In genomic region chr1:222196736-222197135, GRCh38 we compare ENCODE assay signal across 38 cellular contexts.
"Had no signal": no experiment of that assay in that cellular context is flagged by ENCODE, and none has a peak within 500 bp of the region (broad histone marks: within the 10 kb centered on the region; RNA-seq: fewer than 3 reads in every experiment).

No MANE protein-coding gene starts in this region.

- H3K27ac ChIP-seq: adrenal gland, ascending aorta, body of pancreas, brain microvascular endothelial cell, breast epithelium, cardiac muscle cell had no signal

- H3K27me3 ChIP-seq: adrenal gland, ascending aorta, body of pancreas, brain microvascular endothelial cell, breast epithelium, cardiac muscle cell had no signal

- DNase-seq: activated effector memory CD4-positive, alpha-beta T cell treated with anti-CD3 and anti-CD28 coated beads, Interleukin-2, amount 50 U/mL, for 16 hours; activated effector memory CD4-positive, alpha-beta T cell treated with Interleukin-2 at 50 U/mL for 16 hours; activated gamma-delta T cell; activated gamma-delta T cell treated with Interleukin-2 at 50 U/mL for 16 hours; activated naive CD4-positive, alpha-beta T cell; activated naive CD4-positive, alpha-beta T cell treated with anti-CD3 and anti-CD28 coated beads for 36 hours; activated naive CD4-positive, alpha-beta T cell treated with anti-CD3 and anti-CD28 coated beads, Interleukin-2, amount 10 ng/mL, durations not matched to agents 7 days and 5 days; activated naive CD4-positive, alpha-beta T cell treated with anti-CD3 and anti-CD28 coated beads, Interleukin-2, amount 50 U/mL, for 16 hours; activated naive CD4-positive, alpha-beta T cell treated with Interleukin-2 at 50 U/mL for 16 hours; activated naive CD8-positive, alpha-beta T cell treated with anti-CD3 and anti-CD28 coated beads for 36 hours; activated naive CD8-positive, alpha-beta T cell treated with anti-CD3 and anti-CD28 coated beads, Interleukin-2, amount 10 ng/mL, durations not matched to agents 7 days and 5 days; activated naive CD8-positive, alpha-beta T cell treated with anti-CD3 and anti-CD28 coated beads, Interleukin-2, amount 50 U/mL, for 24 hours; activated T-cell treated with anti-CD3 and anti-CD28 coated beads, Interleukin-2, amount 50 U/mL, for 1 hour; activated T-cell treated with anti-CD3 and anti-CD28 coated beads, Interleukin-2, amount 50 U/mL, for 24 hours; activated T-cell treated with anti-CD3 and anti-CD28 coated beads, Interleukin-2, amount 50 U/mL, for 4 hours; activated T-cell treated with anti-CD3 and anti-CD28 coated beads, Interleukin-2, amount 50 U/mL, for 48 hours; activated T-cell treated with anti-CD3 and anti-CD28 coated beads, Interleukin-2, amount 50 U/mL, for 72 hours; adrenal gland; amniotic stem cell; amygdala; anterior cingulate cortex; aorta; body of pancreas; brain microvascular endothelial cell; caudate nucleus; central memory CD4-positive, alpha-beta T cell; cerebellar nuclear complex had no signal

- H3K36me3 ChIP-seq: adrenal gland, ascending aorta, brain microvascular endothelial cell, breast epithelium, cardiac muscle cell had no signal

- H3K9me3 Mint-ChIP-seq: activated naive CD4-positive, alpha-beta T cell treated with anti-CD3 and anti-CD28 coated beads for 36 hours; activated naive CD4-positive, alpha-beta T cell treated with anti-CD3 and anti-CD28 coated beads, Interleukin-2, amount 50 U/mL, for 24 hours; activated naive CD8-positive, alpha-beta T cell treated with anti-CD3 and anti-CD28 coated beads, Interleukin-2, amount 10 ng/mL, durations not matched to agents 7 days and 5 days; activated T-helper 1 cell treated with anti-CD3 and anti-CD28 coated beads, Interleukin-12 subunit alpha, Interleukin-12 subunit beta, Interleukin-2, Interleukin-4 antibody, amounts not matched to agents 30 ng/mL and 10 ng/mL and 1 ng/mL, durations not matched to agents 14 hours and 24 hours and 36 hours; activated T-helper 2 cell treated with anti-CD3 and anti-CD28 coated beads, Interferon-gamma antibody, Interleukin-2, Interleukin-4, amounts not matched to agents 10 μg/mL and 5 μg/mL and 100 μg/mL, durations not matched to agents 14 hours and 24 hours and 36 hours; central memory CD8-positive, alpha-beta T cell had no signal

- H3K36me3 Mint-ChIP-seq: activated naive CD4-positive, alpha-beta T cell treated with anti-CD3 and anti-CD28 coated beads, Interleukin-2, amount 10 ng/mL, durations not matched to agents 7 days and 5 days; activated naive CD4-positive, alpha-beta T cell treated with anti-CD3 and anti-CD28 coated beads, Interleukin-2, amount 50 U/mL, for 24 hours; activated naive CD8-positive, alpha-beta T cell treated with anti-CD3 and anti-CD28 coated beads for 36 hours; activated naive CD8-positive, alpha-beta T cell treated with anti-CD3 and anti-CD28 coated beads, Interleukin-2, amount 10 ng/mL, durations not matched to agents 7 days and 5 days; brain had no signal

- H3K4me1 ChIP-seq: adrenal gland, ascending aorta, body of pancreas, breast epithelium had no signal

- H3K4me1 Mint-ChIP-seq: activated naive CD4-positive, alpha-beta T cell treated with anti-CD3 and anti-CD28 coated beads, Interleukin-2, amount 10 ng/mL, durations not matched to agents 7 days and 5 days; activated naive CD4-positive, alpha-beta T cell treated with anti-CD3 and anti-CD28 coated beads, Interleukin-2, amount 50 U/mL, for 24 hours; activated naive CD8-positive, alpha-beta T cell treated with anti-CD3 and anti-CD28 coated beads for 36 hours; activated naive CD8-positive, alpha-beta T cell treated with anti-CD3 and anti-CD28 coated beads, Interleukin-2, amount 10 ng/mL, durations not matched to agents 7 days and 5 days; activated naive CD8-positive, alpha-beta T cell treated with anti-CD3 and anti-CD28 coated beads, Interleukin-2, amount 50 U/mL, for 24 hours; activated T-helper 17 cell treated with anti-CD3 and anti-CD28 coated beads, Interleukin-2, amount 50 U/mL, for 72 hours; brain; central memory CD8-positive, alpha-beta T cell had no signal

- H3K27ac Mint-ChIP-seq: activated naive CD4-positive, alpha-beta T cell treated with anti-CD3 and anti-CD28 coated beads for 36 hours; activated naive CD4-positive, alpha-beta T cell treated with anti-CD3 and anti-CD28 coated beads, Interleukin-2, amount 10 ng/mL, durations not matched to agents 7 days and 5 days; activated naive CD4-positive, alpha-beta T cell treated with anti-CD3 and anti-CD28 coated beads, Interleukin-2, amount 50 U/mL, for 24 hours; activated naive CD4-positive, alpha-beta T cell treated with anti-CD3 and anti-CD28 coated beads, Interleukin-2, amount 50 U/mL, for 72 hours; activated naive CD8-positive, alpha-beta T cell; activated naive CD8-positive, alpha-beta T cell treated with anti-CD3 and anti-CD28 coated beads for 36 hours; activated naive CD8-positive, alpha-beta T cell treated with anti-CD3 and anti-CD28 coated beads, Interleukin-2, amount 10 ng/mL, durations not matched to agents 7 days and 5 days; activated naive CD8-positive, alpha-beta T cell treated with anti-CD3 and anti-CD28 coated beads, Interleukin-2, amount 50 U/mL, for 24 hours; activated T-cell treated with anti-CD3 and anti-CD28 coated beads, Interleukin-2, amount 50 U/mL, for 24 hours; activated T-cell treated with anti-CD3 and anti-CD28 coated beads, Interleukin-2, amount 50 U/mL, for 72 hours; activated T-helper 1 cell treated with anti-CD3 and anti-CD28 coated beads, Interleukin-12 subunit alpha, Interleukin-12 subunit beta, Interleukin-2, Interleukin-4 antibody, amounts not matched to agents 30 ng/mL and 10 ng/mL and 1 ng/mL, durations not matched to agents 14 hours and 24 hours and 36 hours; activated T-helper 17 cell treated with anti-CD3 and anti-CD28 coated beads, Interleukin-2, amount 50 U/mL, for 72 hours; activated T-helper 2 cell treated with anti-CD3 and anti-CD28 coated beads, Interferon-gamma antibody, Interleukin-2, Interleukin-4, amounts not matched to agents 10 μg/mL and 5 μg/mL and 100 μg/mL, durations not matched to agents 14 hours and 24 hours and 36 hours; brain had no signal

- H3K4me3 Mint-ChIP-seq: activated naive CD4-positive, alpha-beta T cell treated with anti-CD3 and anti-CD28 coated beads for 36 hours; activated naive CD4-positive, alpha-beta T cell treated with anti-CD3 and anti-CD28 coated beads, Interleukin-2, amount 10 ng/mL, durations not matched to agents 7 days and 5 days; activated naive CD4-positive, alpha-beta T cell treated with anti-CD3 and anti-CD28 coated beads, Interleukin-2, amount 50 U/mL, for 24 hours; activated naive CD8-positive, alpha-beta T cell; activated naive CD8-positive, alpha-beta T cell treated with anti-CD3 and anti-CD28 coated beads for 36 hours; activated naive CD8-positive, alpha-beta T cell treated with anti-CD3 and anti-CD28 coated beads, Interleukin-2, amount 10 ng/mL, durations not matched to agents 7 days and 5 days; activated naive CD8-positive, alpha-beta T cell treated with anti-CD3 and anti-CD28 coated beads, Interleukin-2, amount 50 U/mL, for 24 hours; activated T-cell treated with anti-CD3 and anti-CD28 coated beads, Interleukin-2, amount 50 U/mL, for 24 hours; activated T-cell treated with anti-CD3 and anti-CD28 coated beads, Interleukin-2, amount 50 U/mL, for 4 hours; activated T-cell treated with anti-CD3 and anti-CD28 coated beads, Interleukin-2, amount 50 U/mL, for 72 hours; activated T-helper 1 cell treated with anti-CD3 and anti-CD28 coated beads, Interleukin-12 subunit alpha, Interleukin-12 subunit beta, Interleukin-2, Interleukin-4 antibody, amounts not matched to agents 30 ng/mL and 10 ng/mL and 1 ng/mL, durations not matched to agents 14 hours and 24 hours and 36 hours; activated T-helper 17 cell treated with anti-CD3 and anti-CD28 coated beads, Interleukin-2, amount 50 U/mL, for 72 hours; brain; central memory CD8-positive, alpha-beta T cell had no signal

- H3K4me3 ChIP-seq: adrenal gland, ascending aorta, body of pancreas, breast epithelium, cardiac muscle cell had no signal

- H3K27me3 Mint-ChIP-seq: activated naive CD4-positive, alpha-beta T cell treated with anti-CD3 and anti-CD28 coated beads, Interleukin-2, amount 10 ng/mL, durations not matched to agents 7 days and 5 days; activated naive CD4-positive, alpha-beta T cell treated with anti-CD3 and anti-CD28 coated beads, Interleukin-2, amount 50 U/mL, for 24 hours; activated naive CD8-positive, alpha-beta T cell; activated naive CD8-positive, alpha-beta T cell treated with anti-CD3 and anti-CD28 coated beads for 36 hours; activated naive CD8-positive, alpha-beta T cell treated with anti-CD3 and anti-CD28 coated beads, Interleukin-2, amount 50 U/mL, for 24 hours; activated T-cell treated with anti-CD3 and anti-CD28 coated beads, Interleukin-2, amount 50 U/mL, for 24 hours had no signal

- H3K9me3 ChIP-seq: adrenal gland, ascending aorta, body of pancreas, breast epithelium had no signal
